ENCODE assay signal across 2 cellular contexts in the genomic region with DNA sequence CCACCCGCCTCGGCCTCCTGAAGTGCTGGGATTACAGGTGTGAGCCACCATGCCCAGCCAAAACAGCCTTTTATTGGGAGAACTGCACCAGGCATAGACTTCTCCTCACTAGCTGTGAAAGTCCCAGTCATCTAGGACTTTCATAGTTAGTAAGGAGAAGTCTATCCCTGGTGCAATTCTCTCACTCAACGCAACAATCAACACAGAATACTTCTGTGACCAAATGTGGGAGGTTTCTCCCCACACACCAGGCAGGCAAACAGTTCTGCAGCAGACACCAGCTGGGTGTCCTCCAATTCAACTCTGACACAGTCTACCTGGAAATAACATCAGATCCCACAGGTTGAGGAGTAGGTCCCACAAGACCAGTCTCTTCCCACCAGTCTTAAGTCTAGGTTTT.
TF ChIP-seq lines count a peak whose summit lies in the region.

No MANE protein-coding gene starts in this region.

TF ChIP-seq in GM12878, 131 proteins besides CTCF, POLR2A, EP300 and RAD21 (continues in another document):
- no peak for TF ChIP-seq RCOR1 (conservative IDR thresholded peaks at IDR 0.05; ENCODE audit: low read depth, low read length)
- TF ChIP-seq POLR2AphosphoS2 (IDR thresholded peaks at IDR 0.05; ENCODE audit: low read depth, low read length), result no peak
- no peak for TF ChIP-seq YBX1 (IDR thresholded peaks at IDR 0.05)
- TF ChIP-seq FOS (IDR thresholded peaks at IDR 0.05; ENCODE audit: borderline replicate concordance, extremely low read depth, insufficient read length), result no peak
- no peak for TF ChIP-seq KLF5 (IDR thresholded peaks at IDR 0.05; ENCODE audit: partially characterized antibody)
- TF ChIP-seq, protein P1, sequence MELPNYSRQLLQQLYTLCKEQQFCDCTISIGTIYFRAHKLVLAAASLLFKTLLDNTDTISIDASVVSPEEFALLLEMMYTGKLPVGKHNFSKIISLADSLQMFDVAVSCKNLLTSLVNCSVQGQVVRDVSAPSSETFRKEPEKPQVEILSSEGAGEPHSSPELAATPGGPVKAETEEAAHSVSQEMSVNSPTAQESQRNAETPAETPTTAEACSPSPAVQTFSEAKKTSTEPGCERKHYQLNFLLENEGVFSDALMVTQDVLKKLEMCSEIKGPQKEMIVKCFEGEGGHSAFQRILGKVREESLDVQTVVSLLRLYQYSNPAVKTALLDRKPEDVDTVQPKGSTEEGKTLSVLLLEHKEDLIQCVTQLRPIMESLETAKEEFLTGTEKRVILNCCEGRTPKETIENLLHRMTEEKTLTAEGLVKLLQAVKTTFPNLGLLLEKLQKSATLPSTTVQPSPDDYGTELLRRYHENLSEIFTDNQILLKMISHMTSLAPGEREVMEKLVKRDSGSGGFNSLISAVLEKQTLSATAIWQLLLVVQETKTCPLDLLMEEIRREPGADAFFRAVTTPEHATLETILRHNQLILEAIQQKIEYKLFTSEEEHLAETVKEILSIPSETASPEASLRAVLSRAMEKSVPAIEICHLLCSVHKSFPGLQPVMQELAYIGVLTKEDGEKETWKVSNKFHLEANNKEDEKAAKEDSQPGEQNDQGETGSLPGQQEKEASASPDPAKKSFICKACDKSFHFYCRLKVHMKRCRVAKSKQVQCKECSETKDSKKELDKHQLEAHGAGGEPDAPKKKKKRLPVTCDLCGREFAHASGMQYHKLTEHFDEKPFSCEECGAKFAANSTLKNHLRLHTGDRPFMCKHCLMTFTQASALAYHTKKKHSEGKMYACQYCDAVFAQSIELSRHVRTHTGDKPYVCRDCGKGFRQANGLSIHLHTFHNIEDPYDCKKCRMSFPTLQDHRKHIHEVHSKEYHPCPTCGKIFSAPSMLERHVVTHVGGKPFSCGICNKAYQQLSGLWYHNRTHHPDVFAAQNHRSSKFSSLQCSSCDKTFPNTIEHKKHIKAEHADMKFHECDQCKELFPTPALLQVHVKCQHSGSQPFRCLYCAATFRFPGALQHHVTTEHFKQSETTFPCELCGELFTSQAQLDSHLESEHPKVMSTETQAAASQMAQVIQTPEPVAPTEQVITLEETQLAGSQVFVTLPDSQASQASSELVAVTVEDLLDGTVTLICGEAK (IDR thresholded peaks at IDR 0.05; ENCODE audit: borderline replicate concordance), result no peak
- TF ChIP-seq JUNB (IDR thresholded peaks at IDR 0.05), result peak; percentile 57
- TF ChIP-seq BCL11A (IDR thresholded peaks at IDR 0.05; ENCODE audit: low read depth, low read length), result no peak
- TF ChIP-seq RUNX3 (IDR thresholded peaks at IDR 0.05; ENCODE audit: low read length), result peak; percentile 49
- no peak for TF ChIP-seq RAD51 (IDR thresholded peaks at IDR 0.05)
- TF ChIP-seq, protein P2, sequence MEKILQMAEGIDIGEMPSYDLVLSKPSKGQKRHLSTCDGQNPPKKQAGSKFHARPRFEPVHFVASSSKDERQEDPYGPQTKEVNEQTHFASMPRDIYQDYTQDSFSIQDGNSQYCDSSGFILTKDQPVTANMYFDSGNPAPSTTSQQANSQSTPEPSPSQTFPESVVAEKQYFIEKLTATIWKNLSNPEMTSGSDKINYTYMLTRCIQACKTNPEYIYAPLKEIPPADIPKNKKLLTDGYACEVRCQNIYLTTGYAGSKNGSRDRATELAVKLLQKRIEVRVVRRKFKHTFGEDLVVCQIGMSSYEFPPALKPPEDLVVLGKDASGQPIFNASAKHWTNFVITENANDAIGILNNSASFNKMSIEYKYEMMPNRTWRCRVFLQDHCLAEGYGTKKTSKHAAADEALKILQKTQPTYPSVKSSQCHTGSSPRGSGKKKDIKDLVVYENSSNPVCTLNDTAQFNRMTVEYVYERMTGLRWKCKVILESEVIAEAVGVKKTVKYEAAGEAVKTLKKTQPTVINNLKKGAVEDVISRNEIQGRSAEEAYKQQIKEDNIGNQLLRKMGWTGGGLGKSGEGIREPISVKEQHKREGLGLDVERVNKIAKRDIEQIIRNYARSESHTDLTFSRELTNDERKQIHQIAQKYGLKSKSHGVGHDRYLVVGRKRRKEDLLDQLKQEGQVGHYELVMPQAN (conservative IDR thresholded peaks at IDR 0.05), result no peak
- TF ChIP-seq CREM (IDR thresholded peaks at IDR 0.05; ENCODE audit: low read depth), result no peak
- TF ChIP-seq STAT3 (IDR thresholded peaks at IDR 0.05; ENCODE audit: low read depth, low read length), result no peak
- TF ChIP-seq GATAD2B (conservative IDR thresholded peaks at IDR 0.05; ENCODE audit: low read depth), result no peak
- TF ChIP-seq CREB1 (IDR thresholded peaks at IDR 0.05; ENCODE audit: low read depth), result no peak
- no peak for TF ChIP-seq IKZF2 (IDR thresholded peaks at IDR 0.05)
- no peak for TF ChIP-seq NFYA (IDR thresholded peaks at IDR 0.05; ENCODE audit: borderline replicate concordance, low read depth, low read length)
- TF ChIP-seq EZH2 (IDR thresholded peaks at IDR 0.05; ENCODE audit: borderline replicate concordance, control insufficient read depth, low read depth, low read length), result no peak
- peak; percentile 35; the same call in 1 of the 2 replicates for TF ChIP-seq TCF12 (IDR thresholded peaks at IDR 0.05; ENCODE audit: low read depth, low read length)
- TF ChIP-seq, protein P3, sequence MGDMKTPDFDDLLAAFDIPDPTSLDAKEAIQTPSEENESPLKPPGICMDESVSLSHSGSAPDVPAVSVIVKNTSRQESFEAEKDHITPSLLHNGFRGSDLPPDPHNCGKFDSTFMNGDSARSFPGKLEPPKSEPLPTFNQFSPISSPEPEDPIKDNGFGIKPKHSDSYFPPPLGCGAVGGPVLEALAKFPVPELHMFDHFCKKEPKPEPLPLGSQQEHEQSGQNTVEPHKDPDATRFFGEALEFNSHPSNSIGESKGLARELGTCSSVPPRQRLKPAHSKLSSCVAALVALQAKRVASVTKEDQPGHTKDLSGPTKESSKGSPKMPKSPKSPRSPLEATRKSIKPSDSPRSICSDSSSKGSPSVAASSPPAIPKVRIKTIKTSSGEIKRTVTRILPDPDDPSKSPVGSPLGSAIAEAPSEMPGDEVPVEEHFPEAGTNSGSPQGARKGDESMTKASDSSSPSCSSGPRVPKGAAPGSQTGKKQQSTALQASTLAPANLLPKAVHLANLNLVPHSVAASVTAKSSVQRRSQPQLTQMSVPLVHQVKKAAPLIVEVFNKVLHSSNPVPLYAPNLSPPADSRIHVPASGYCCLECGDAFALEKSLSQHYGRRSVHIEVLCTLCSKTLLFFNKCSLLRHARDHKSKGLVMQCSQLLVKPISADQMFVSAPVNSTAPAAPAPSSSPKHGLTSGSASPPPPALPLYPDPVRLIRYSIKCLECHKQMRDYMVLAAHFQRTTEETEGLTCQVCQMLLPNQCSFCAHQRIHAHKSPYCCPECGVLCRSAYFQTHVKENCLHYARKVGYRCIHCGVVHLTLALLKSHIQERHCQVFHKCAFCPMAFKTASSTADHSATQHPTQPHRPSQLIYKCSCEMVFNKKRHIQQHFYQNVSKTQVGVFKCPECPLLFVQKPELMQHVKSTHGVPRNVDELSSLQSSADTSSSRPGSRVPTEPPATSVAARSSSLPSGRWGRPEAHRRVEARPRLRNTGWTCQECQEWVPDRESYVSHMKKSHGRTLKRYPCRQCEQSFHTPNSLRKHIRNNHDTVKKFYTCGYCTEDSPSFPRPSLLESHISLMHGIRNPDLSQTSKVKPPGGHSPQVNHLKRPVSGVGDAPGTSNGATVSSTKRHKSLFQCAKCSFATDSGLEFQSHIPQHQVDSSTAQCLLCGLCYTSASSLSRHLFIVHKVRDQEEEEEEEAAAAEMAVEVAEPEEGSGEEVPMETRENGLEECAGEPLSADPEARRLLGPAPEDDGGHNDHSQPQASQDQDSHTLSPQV (IDR thresholded peaks at IDR 0.05), result no peak
- TF ChIP-seq SMAD5 (IDR thresholded peaks at IDR 0.05; ENCODE audit: low read depth), result no peak
- TF ChIP-seq KAT2A (conservative IDR thresholded peaks at IDR 0.05; ENCODE audit: control insufficient read depth, low read depth, low read length), result no peak

TF ChIP-seq in WTC11, 78 proteins besides CTCF, POLR2A, EP300 and RAD21:
- TF ChIP-seq SP1 (CRISPR knock-in tag; conservative IDR thresholded peaks at IDR 0.05), result no peak
- TF ChIP-seq JUN (CRISPR knock-in tag; IDR thresholded peaks at IDR 0.05), result no peak
